In genomic region chr5:117326997-117327396, GRCh38 we compare ENCODE assay signal across 25 cellular contexts.
"Had no signal": no experiment of that assay in that cellular context is flagged by ENCODE, and none has a peak within 500 bp of the region (broad histone marks: within the 10 kb centered on the region; RNA-seq: fewer than 3 reads in every experiment).

No MANE protein-coding gene starts in this region.

- FAIRE-seq: endometrium, frontal cortex, kidney had no signal

- H3K27me3 ChIP-seq: dorsolateral prefrontal cortex, ovary, right atrium auricular region, sigmoid colon, testis, tibial nerve, upper lobe of right lung, vagina had no signal

- DNase-seq: dorsolateral prefrontal cortex; effector CD8-positive, alpha-beta T cell; kidney; left cardiac atrium; left ventricle myocardium inferior; lower lobe of right lung; natural killer cell; nucleus accumbens; ovary; sigmoid colon; stimulated activated CD4-positive, alpha-beta T cell treated with anti-CD3 and anti-CD28 coated beads, Interleukin-2, amount 100 ng/mL, for 24 hours; stimulated activated CD4-positive, alpha-beta T cell treated with anti-CD3 and anti-CD28 coated beads, Interleukin-4, amount 100 ng/mL, for 4 hours; stimulated activated naive B cell treated with anti-CD40 and anti-IgM and Interleukin-4, amounts not matched to agents 10 μg/mL and 1 μg/mL and 100 μg/mL, for 72 hours; stimulated activated naive CD8-positive, alpha-beta T cell treated with anti-CD3 and anti-CD28 coated beads, Interleukin-15, amount 100 ng/mL, for 72 hours; testis; upper lobe of right lung had no signal

- H3K4me3 ChIP-seq: dorsolateral prefrontal cortex, left ventricle myocardium inferior, lower lobe of right lung, ovary, right atrium auricular region, sigmoid colon, skin epidermis, testis, tibial nerve, upper lobe of right lung, vagina had no signal

- H3K4me3 Mint-ChIP-seq: memory B cell; mesothelial cell of epicardium; natural killer cell; neural crest cell; stimulated activated naive B cell treated with anti-CD40 and anti-IgM and Interleukin-4, amounts not matched to agents 10 μg/mL and 1 μg/mL and 100 μg/mL, for 72 hours; stimulated activated naive CD8-positive, alpha-beta T cell treated with anti-CD3 and anti-CD28 coated beads, Interleukin-15, amount 100 ng/mL, for 72 hours had no signal

- H3K27ac Mint-ChIP-seq: memory B cell; mesothelial cell of epicardium; natural killer cell; stimulated activated naive B cell treated with anti-CD40 and anti-IgM and Interleukin-4, amounts not matched to agents 10 μg/mL and 1 μg/mL and 100 μg/mL, for 72 hours; stimulated activated naive CD8-positive, alpha-beta T cell treated with anti-CD3 and anti-CD28 coated beads, Interleukin-15, amount 100 ng/mL, for 72 hours had no signal

- H3K27ac ChIP-seq: dorsolateral prefrontal cortex, left ventricle myocardium inferior, lower lobe of right lung, ovary, right atrium auricular region, sigmoid colon, skin epidermis, testis, tibial nerve, upper lobe of right lung, vagina had no signal

- H3K36me3 ChIP-seq: left ventricle myocardium inferior, lower lobe of right lung, ovary, right atrium auricular region, sigmoid colon, tibial nerve, upper lobe of right lung, vagina had no signal

- H3K4me1 Mint-ChIP-seq: memory B cell; mesothelial cell of epicardium; natural killer cell; neural crest cell; stimulated activated naive B cell treated with anti-CD40 and anti-IgM and Interleukin-4, amounts not matched to agents 10 μg/mL and 1 μg/mL and 100 μg/mL, for 72 hours; stimulated activated naive CD8-positive, alpha-beta T cell treated with anti-CD3 and anti-CD28 coated beads, Interleukin-15, amount 100 ng/mL, for 72 hours had no signal

- H3K36me3 Mint-ChIP-seq: memory B cell; stimulated activated naive B cell treated with anti-CD40 and anti-IgM and Interleukin-4, amounts not matched to agents 10 μg/mL and 1 μg/mL and 100 μg/mL, for 72 hours had no signal

- H3K27me3 Mint-ChIP-seq: memory B cell; stimulated activated naive B cell treated with anti-CD40 and anti-IgM and Interleukin-4, amounts not matched to agents 10 μg/mL and 1 μg/mL and 100 μg/mL, for 72 hours; stimulated activated naive CD8-positive, alpha-beta T cell treated with anti-CD3 and anti-CD28 coated beads, Interleukin-15, amount 100 ng/mL, for 72 hours had no signal

- H3K9me3 ChIP-seq: left ventricle myocardium inferior, lower lobe of right lung, ovary, right atrium auricular region, sigmoid colon, testis, tibial nerve, upper lobe of right lung, vagina had no signal

- H3K4me1 ChIP-seq: left ventricle myocardium inferior, lower lobe of right lung, right atrium auricular region, sigmoid colon, testis, tibial nerve, upper lobe of right lung, vagina had no signal
